8 cellular contexts compared by ENCODE assay signal in genomic region chrX:13747836-13748235, GRCh38. TPM values are rescaled to one million over a fixed set of nuclear protein-coding genes. Genes with fewer than 3 reads are reported as not detected.
DNase-seq lines count a peak whose midpoint lies in the region; ATAC-seq and TF ChIP-seq lines count a peak whose summit lies in the region.

No MANE protein-coding gene starts in this region.

- no peaks in the 10 kb centered on the region for H3K9me3 Mint-ChIP-seq in activated CD4-positive, alpha-beta T cell treated with anti-CD3 and anti-CD28 coated beads, Interleukin-2, amount 10 ng/mL, durations not matched to agents 24 days and 14 days
- no peaks in the 10 kb centered on the region for H3K9me3 Mint-ChIP-seq in glutamatergic neuron (ENCODE audit: unreplicated experiment)
- H3K9me3 Mint-ChIP-seq in stimulated activated memory B cell treated with anti-CD40 and anti-IgM and Interleukin-4, amounts not matched to agents 10 μg/mL and 1 μg/mL and 100 μg/mL, for 72 hours, result no peaks in the 10 kb centered on the region
- H3K9me3 Mint-ChIP-seq in activated naive CD8-positive, alpha-beta T cell treated with anti-CD3 and anti-CD28 coated beads, Interleukin-2, amount 50 U/mL, for 24 hours, result no peaks in the 10 kb centered on the region

- no peak overlapping the region for H3K27ac Mint-ChIP-seq in activated CD4-positive, alpha-beta T cell treated with anti-CD3 and anti-CD28 coated beads, Interleukin-2, amount 10 ng/mL, durations not matched to agents 24 days and 14 days
- H3K27ac Mint-ChIP-seq in glutamatergic neuron (ENCODE audit: unreplicated experiment), result no peak overlapping the region
- peak overlapping the region; percentile 30 for H3K27ac Mint-ChIP-seq in stimulated activated memory B cell treated with anti-CD40 and anti-IgM and Interleukin-4, amounts not matched to agents 10 μg/mL and 1 μg/mL and 100 μg/mL, for 72 hours
- no peak overlapping the region for H3K27ac Mint-ChIP-seq in activated naive CD8-positive, alpha-beta T cell treated with anti-CD3 and anti-CD28 coated beads, Interleukin-2, amount 50 U/mL, for 24 hours

- no peak overlapping the region for H3K4me3 Mint-ChIP-seq in activated CD4-positive, alpha-beta T cell treated with anti-CD3 and anti-CD28 coated beads, Interleukin-2, amount 10 ng/mL, durations not matched to agents 24 days and 14 days
- H3K4me3 Mint-ChIP-seq in glutamatergic neuron (ENCODE audit: unreplicated experiment), result no peak overlapping the region
- H3K4me3 Mint-ChIP-seq in stimulated activated memory B cell treated with anti-CD40 and anti-IgM and Interleukin-4, amounts not matched to agents 10 μg/mL and 1 μg/mL and 100 μg/mL, for 72 hours, result no peak overlapping the region
- no peak overlapping the region for H3K4me3 Mint-ChIP-seq in activated naive CD8-positive, alpha-beta T cell treated with anti-CD3 and anti-CD28 coated beads, Interleukin-2, amount 50 U/mL, for 24 hours

- peaks cover 12% of the 10 kb centered on the region for H3K4me1 Mint-ChIP-seq in activated CD4-positive, alpha-beta T cell treated with anti-CD3 and anti-CD28 coated beads, Interleukin-2, amount 10 ng/mL, durations not matched to agents 24 days and 14 days
- H3K4me1 Mint-ChIP-seq in glutamatergic neuron (ENCODE audit: low read depth, unreplicated experiment), result no peaks in the 10 kb centered on the region
- H3K4me1 Mint-ChIP-seq in stimulated activated memory B cell treated with anti-CD40 and anti-IgM and Interleukin-4, amounts not matched to agents 10 μg/mL and 1 μg/mL and 100 μg/mL, for 72 hours, result peaks cover 24% of the 10 kb centered on the region
- peaks cover 32% of the 10 kb centered on the region for H3K4me1 Mint-ChIP-seq in activated naive CD8-positive, alpha-beta T cell treated with anti-CD3 and anti-CD28 coated beads, Interleukin-2, amount 50 U/mL, for 24 hours

- H3K27me3 Mint-ChIP-seq in activated CD4-positive, alpha-beta T cell treated with anti-CD3 and anti-CD28 coated beads, Interleukin-2, amount 10 ng/mL, durations not matched to agents 24 days and 14 days, result no peaks in the 10 kb centered on the region
- H3K27me3 Mint-ChIP-seq in glutamatergic neuron (ENCODE audit: unreplicated experiment), result no peaks in the 10 kb centered on the region
- H3K27me3 Mint-ChIP-seq in stimulated activated memory B cell treated with anti-CD40 and anti-IgM and Interleukin-4, amounts not matched to agents 10 μg/mL and 1 μg/mL and 100 μg/mL, for 72 hours, result no peaks in the 10 kb centered on the region
- H3K27me3 Mint-ChIP-seq in activated naive CD8-positive, alpha-beta T cell treated with anti-CD3 and anti-CD28 coated beads, Interleukin-2, amount 50 U/mL, for 24 hours, result no peaks in the 10 kb centered on the region

- no peak for TF ChIP-seq CTCF in glutamatergic neuron (IDR thresholded peaks at IDR 0.05; ENCODE audit: partially characterized antibody, unreplicated experiment)

- no peak for ATAC-seq in stimulated activated memory B cell treated with anti-CD40 and anti-IgM and Interleukin-4, amounts not matched to agents 10 μg/mL and 1 μg/mL and 100 μg/mL, for 72 hours
- ATAC-seq in activated naive CD8-positive, alpha-beta T cell treated with anti-CD3 and anti-CD28 coated beads, Interleukin-2, amount 50 U/mL, for 24 hours, result no peak
- ATAC-seq in HG02852 (IDR thresholded peaks at IDR 0.05; ENCODE audit: unreplicated experiment), result no peak

- peaks cover 32% of the 10 kb centered on the region for H3K36me3 Mint-ChIP-seq in activated CD4-positive, alpha-beta T cell treated with anti-CD3 and anti-CD28 coated beads, Interleukin-2, amount 10 ng/mL, durations not matched to agents 24 days and 14 days (ENCODE audit: low read depth)
- no peaks in the 10 kb centered on the region for H3K36me3 Mint-ChIP-seq in glutamatergic neuron (ENCODE audit: unreplicated experiment)
- peaks cover 13% of the 10 kb centered on the region for H3K36me3 Mint-ChIP-seq in stimulated activated memory B cell treated with anti-CD40 and anti-IgM and Interleukin-4, amounts not matched to agents 10 μg/mL and 1 μg/mL and 100 μg/mL, for 72 hours
- H3K36me3 Mint-ChIP-seq in activated naive CD8-positive, alpha-beta T cell treated with anti-CD3 and anti-CD28 coated beads, Interleukin-2, amount 50 U/mL, for 24 hours (ENCODE audit: low read depth), result peaks cover 20% of the 10 kb centered on the region

- DNase-seq in NCI-H2107 treated with DMSO at 0.1 percent for 48 hours (lab: John Stamatoyannopoulos, UW; ENCODE audit: unreplicated experiment), result peak; percentile 34
- DNase-seq in NCI-H2107 (lab: John Stamatoyannopoulos, UW), result no peak
- DNase-seq in HT1080 (ENCODE audit: low read depth), result peak; percentile 24
- DNase-seq in activated CD4-positive, alpha-beta T cell treated with anti-CD3 and anti-CD28 coated beads, Interleukin-2, amount 10 ng/mL, durations not matched to agents 24 days and 14 days, result peak; percentile 69
- DNase-seq in glutamatergic neuron, result peak; percentile 20
- no peak for DNase-seq in activated naive CD8-positive, alpha-beta T cell treated with anti-CD3 and anti-CD28 coated beads, Interleukin-2, amount 50 U/mL, for 24 hours

- intact Hi-C loops in activated CD4-positive, alpha-beta T cell treated with anti-CD3 and anti-CD28 coated beads, Interleukin-2, amount 10 ng/mL, durations not matched to agents 24 days and 14 days (cut with micrococcal nuclease), result loop anchor here (1.0 to 5.0 kb wide), 2 partner anchors 90 to 241 kb away; no protein-coding TSS in a partner anchor

RNA-seq across cellular contexts. Expression of gene OFD1, which starts 13.3 kb away (rescaled TPM):
- total RNA-seq in HT1080 (2014; rRNA removed; shearing (Covaris generic)), result 5.6 and 5.9 TPM in 2 replicates
- polyA plus RNA-seq in HT1080 (2015; cell fraction: cytosol; rRNA removed), result 3.0 and 5.3 TPM in 2 replicates
- 23.7 and 26.0 TPM in 2 replicates for polyA plus RNA-seq in HT1080 (2015; cell fraction: nucleus; rRNA removed)
- total RNA-seq in activated CD4-positive, alpha-beta T cell treated with anti-CD3 and anti-CD28 coated beads, Interleukin-2, amount 10 ng/mL, durations not matched to agents 24 days and 14 days, result 18.3 and 19.3 TPM in 2 replicates
- total RNA-seq in glutamatergic neuron (ENCODE audit: unreplicated experiment), result 28.5 TPM

RNA-seq across cellular contexts. Expression of gene TRAPPC2, which starts 13.4 kb away (rescaled TPM):
- 8.6 and 10.4 TPM in 2 replicates for total RNA-seq in HT1080 (2014; rRNA removed; shearing (Covaris generic))
- 8.8 and 12.3 TPM in 2 replicates for polyA plus RNA-seq in HT1080 (2015; cell fraction: cytosol; rRNA removed)
- 14.7 and 20.2 TPM in 2 replicates for polyA plus RNA-seq in HT1080 (2015; cell fraction: nucleus; rRNA removed)
- 13.6 and 15.4 TPM in 2 replicates for total RNA-seq in activated CD4-positive, alpha-beta T cell treated with anti-CD3 and anti-CD28 coated beads, Interleukin-2, amount 10 ng/mL, durations not matched to agents 24 days and 14 days
- 25.8 TPM for total RNA-seq in glutamatergic neuron (ENCODE audit: unreplicated experiment)

RNA-seq across cellular contexts. Expression of gene RAB9A, which starts 58.9 kb away (rescaled TPM):
- 15.9 and 17.1 TPM in 2 replicates for total RNA-seq in HT1080 (2014; rRNA removed; shearing (Covaris generic))
- polyA plus RNA-seq in HT1080 (2015; cell fraction: cytosol; rRNA removed), result 21.9 and 26.0 TPM in 2 replicates
- polyA plus RNA-seq in HT1080 (2015; cell fraction: nucleus; rRNA removed), result 11.4 and 12.9 TPM in 2 replicates
- total RNA-seq in activated CD4-positive, alpha-beta T cell treated with anti-CD3 and anti-CD28 coated beads, Interleukin-2, amount 10 ng/mL, durations not matched to agents 24 days and 14 days, result 9.2 and 10.8 TPM in 2 replicates
- 14.2 TPM for total RNA-seq in glutamatergic neuron (ENCODE audit: unreplicated experiment)

Comparison
In these comparisons a context has a peak if more than half of its experiments do, and no peak if none do; other contexts are left out.
1. DNase-seq: peak in NCI-H2107 treated with DMSO at 0.1 percent for 48 hours (single experiment), HT1080 (single experiment), activated CD4-positive, alpha-beta T cell treated with anti-CD3 and anti-CD28 coated beads, Interleukin-2, amount 10 ng/mL, durations not matched to agents 24 days and 14 days (single experiment) and glutamatergic neuron (single experiment); none in NCI-H2107 (single experiment) and activated naive CD8-positive, alpha-beta T cell treated with anti-CD3 and anti-CD28 coated beads, Interleukin-2, amount 50 U/mL, for 24 hours (single experiment).